Comparison of ENCODE assay signal across 8 cellular contexts in genomic region chr11:2777871-2778629, GRCh38.
DNase-seq lines count a peak whose midpoint lies in the region; ATAC-seq and TF ChIP-seq lines count a peak whose summit lies in the region.

No MANE protein-coding gene starts in this region.

- peaks cover 18% of the 10 kb centered on the region for H3K4me1 Mint-ChIP-seq in MCF 10A (ENCODE audit: insufficient read depth, unreplicated experiment)

- CTCF ChIA-PET in MCF 10A (lab: Yijun Ruan, JAX): interaction anchor here (0.7 to 1.7 kb wide), 4 partner anchors 48 to 245 kb away, joined by 3 to 14 read pairs (median 3); no protein-coding TSS in a partner anchor

- ATAC-seq in GM18502 (IDR thresholded peaks at IDR 0.05; ENCODE audit: poor library complexity, unreplicated experiment): no peak
- no peak for ATAC-seq in stimulated activated naive CD8-positive, alpha-beta T cell treated with anti-CD3 and anti-CD28 coated beads, Interleukin-15, Interleukin-2, amounts not matched to agents 100 U/mL and 50 U/mL, for 24 hours
- no peak for ATAC-seq in GM19455 (IDR thresholded peaks at IDR 0.05; ENCODE audit: unreplicated experiment)

- BruUV-seq in MCF 10A (replicated peaks; lab: Mats Ljungman, UMichigan): no TSS peak

- no peaks in the 10 kb centered on the region for H3K36me3 Mint-ChIP-seq in MCF 10A (ENCODE audit: insufficient read depth, unreplicated experiment)

- H3K9me3 Mint-ChIP-seq in MCF 10A (ENCODE audit: unreplicated experiment): no peaks in the 10 kb centered on the region

- DNase-seq in stimulated activated CD4-positive, alpha-beta T cell treated with anti-CD3 and anti-CD28 coated beads, Interleukin-1b, Interleukin-23, amount 100 ng/mL, for 48 hours: peak; percentile 0
- DNase-seq in stimulated activated CD4-positive, alpha-beta T cell treated with anti-CD3 and anti-CD28 coated beads, Interleukin-4, amount 100 ng/mL, for 4 hours: no peak
- DNase-seq in MCF 10A (ENCODE audit: unreplicated experiment) (no peak), mesenteric fat pad (ENCODE audit: low spot score) (peak; percentile 89), EL (no peak)
- no peak for DNase-seq in stimulated activated naive CD8-positive, alpha-beta T cell treated with anti-CD3 and anti-CD28 coated beads, Interleukin-15, Interleukin-2, amounts not matched to agents 100 U/mL and 50 U/mL, for 24 hours

- H3K4me3 Mint-ChIP-seq in MCF 10A (ENCODE audit: unreplicated experiment): peak overlapping the region; percentile 58

- H3K27ac Mint-ChIP-seq in MCF 10A (ENCODE audit: low read depth, unreplicated experiment): peak overlapping the region; percentile 97

- POLR2A ChIA-PET in MCF 10A (lab: Yijun Ruan, JAX): interaction anchor here (0.7 to 1.7 kb wide), 14 partner anchors 8 to 140 kb away, joined by 3 to 8 read pairs (median 4); partner anchors contain the start of gene KCNQ1OT1

- H3K27me3 Mint-ChIP-seq in MCF 10A (ENCODE audit: insufficient read depth, unreplicated experiment): peaks cover 12% of the 10 kb centered on the region

- no peak for TF ChIP-seq CTCF in MCF 10A (IDR thresholded peaks at IDR 0.05; ENCODE audit: unreplicated experiment)

- intact Hi-C loops in MCF 10A (cut with micrococcal nuclease): loop anchor here (2.0 kb wide), 1 partner anchor 107 kb away; the partner anchor contains the start of gene CDKN1C

Comparison
In these comparisons a context has a peak if more than half of its experiments do, and no peak if none do; other contexts are left out.
1. DNase-seq: peak in stimulated activated CD4-positive, alpha-beta T cell treated with anti-CD3 and anti-CD28 coated beads, Interleukin-1b, Interleukin-23, amount 100 ng/mL, for 48 hours (single experiment) and mesenteric fat pad (single experiment); none in stimulated activated CD4-positive, alpha-beta T cell treated with anti-CD3 and anti-CD28 coated beads, Interleukin-4, amount 100 ng/mL, for 4 hours (0 of 2), MCF 10A (single experiment), EL (single experiment) and stimulated activated naive CD8-positive, alpha-beta T cell treated with anti-CD3 and anti-CD28 coated beads, Interleukin-15, Interleukin-2, amounts not matched to agents 100 U/mL and 50 U/mL, for 24 hours (single experiment).